Comparison of ENCODE assay signal across 8 cellular contexts in genomic region chr3:177538743-177539730, GRCh38.
DNase-seq lines count a peak whose midpoint lies in the region; ATAC-seq and FAIRE-seq lines count a peak whose summit lies in the region.

No MANE protein-coding gene starts in this region.

- H3K36me3 Mint-ChIP-seq in activated CD8-positive, alpha-beta T cell treated with anti-CD3 and anti-CD28 coated beads, Interleukin-2, amount 10 ng/mL, durations not matched to agents 7 days and 5 days (ENCODE audit: low read depth), result peaks cover 12% of the 10 kb centered on the region
- no peaks in the 10 kb centered on the region for H3K36me3 Mint-ChIP-seq in stimulated activated naive B cell treated with anti-CD40 and anti-IgM and Interleukin-4, amounts not matched to agents 10 μg/mL and 1 μg/mL and 100 μg/mL, for 72 hours

- peaks cover 31% of the 10 kb centered on the region for H3K4me1 Mint-ChIP-seq in activated CD8-positive, alpha-beta T cell treated with anti-CD3 and anti-CD28 coated beads, Interleukin-2, amount 10 ng/mL, durations not matched to agents 7 days and 5 days (ENCODE audit: low read depth)
- H3K4me1 Mint-ChIP-seq in stimulated activated naive B cell treated with anti-CD40 and anti-IgM and Interleukin-4, amounts not matched to agents 10 μg/mL and 1 μg/mL and 100 μg/mL, for 72 hours, result peaks cover 11 to 34% of the 10 kb centered on the region in 2 donors

- no peak for FAIRE-seq in RCC 7860 (lab: Jason Lieb, UNC)

- peak overlapping the region; percentile 21; the same call in 1 of the 2 replicates for H3K4me3 ChIP-seq in ACC112 (ENCODE audit: low read depth, low read length)

- H3K27ac ChIP-seq in ACC112 (ENCODE audit: low read depth, low read length), result peak overlapping the region; percentile 59

- peak overlapping the region; percentile 77 for H2AFZ ChIP-seq in ACC112 (ENCODE audit: low read length, unreplicated experiment)

- DNase-seq in activated CD8-positive, alpha-beta T cell treated with anti-CD3 and anti-CD28 coated beads, Interleukin-2, amount 10 ng/mL, durations not matched to agents 7 days and 5 days, result peak; percentile 59
- DNase-seq in stimulated activated naive B cell treated with anti-CD40 and anti-IgM and Interleukin-4, amounts not matched to agents 10 μg/mL and 1 μg/mL and 100 μg/mL, for 72 hours, result no peak
- no peak for DNase-seq in kidney glomerular epithelial cell (lab: John Stamatoyannopoulos, UW)
- DNase-seq in RCC 7860 (ENCODE audit: low spot score), result no peak
- DNase-seq in NCI-H526 (lab: John Stamatoyannopoulos, UW), result no peak

- H3K4me3 Mint-ChIP-seq in activated CD8-positive, alpha-beta T cell treated with anti-CD3 and anti-CD28 coated beads, Interleukin-2, amount 10 ng/mL, durations not matched to agents 7 days and 5 days, result peak overlapping the region; percentile 47
- peak overlapping the region; percentile 36 to 56 for H3K4me3 Mint-ChIP-seq in stimulated activated naive B cell treated with anti-CD40 and anti-IgM and Interleukin-4, amounts not matched to agents 10 μg/mL and 1 μg/mL and 100 μg/mL, for 72 hours

- H3K27me3 Mint-ChIP-seq in activated CD8-positive, alpha-beta T cell treated with anti-CD3 and anti-CD28 coated beads, Interleukin-2, amount 10 ng/mL, durations not matched to agents 7 days and 5 days (ENCODE audit: low read depth), result no peaks in the 10 kb centered on the region
- H3K27me3 Mint-ChIP-seq in stimulated activated naive B cell treated with anti-CD40 and anti-IgM and Interleukin-4, amounts not matched to agents 10 μg/mL and 1 μg/mL and 100 μg/mL, for 72 hours, result no peaks in the 10 kb centered on the region

- no peaks in the 10 kb centered on the region for H3K9me3 Mint-ChIP-seq in activated CD8-positive, alpha-beta T cell treated with anti-CD3 and anti-CD28 coated beads, Interleukin-2, amount 10 ng/mL, durations not matched to agents 7 days and 5 days (ENCODE audit: insufficient read depth)
- peaks cover 0 to 1% of the 10 kb centered on the region in 2 donors for H3K9me3 Mint-ChIP-seq in stimulated activated naive B cell treated with anti-CD40 and anti-IgM and Interleukin-4, amounts not matched to agents 10 μg/mL and 1 μg/mL and 100 μg/mL, for 72 hours

- 0 out of 2 replicates have a peak, but pooled peaks cover 3% of the 10 kb centered on the region for H3K36me3 ChIP-seq in ACC112 (ENCODE audit: insufficient read depth, low read length)

- H3K79me2 ChIP-seq in ACC112 (ENCODE audit: control insufficient read depth, insufficient read depth, low read length, unreplicated experiment), result no peaks in the 10 kb centered on the region

- H3K27me3 ChIP-seq in ACC112 (ENCODE audit: insufficient read depth, low read length), result no peaks in the 10 kb centered on the region

- POLR2A ChIA-PET in activated CD8-positive, alpha-beta T cell treated with anti-CD3 and anti-CD28 coated beads, Interleukin-2, amount 10 ng/mL, durations not matched to agents 7 days and 5 days (lab: Charles Lee), result interaction anchor here (0.8 kb wide), 1 partner anchor 343 kb away, joined by 3 read pairs; no protein-coding TSS in a partner anchor

- CTCF ChIA-PET in activated CD8-positive, alpha-beta T cell treated with anti-CD3 and anti-CD28 coated beads, Interleukin-2, amount 10 ng/mL, durations not matched to agents 7 days and 5 days (lab: Charles Lee), result interaction anchor here (1.0 to 1.9 kb wide), 8 partner anchors 9 to 488 kb away, joined by 3 to 7 read pairs (median 4); no protein-coding TSS in a partner anchor

- peak overlapping the region; percentile 84 for H3K27ac Mint-ChIP-seq in activated CD8-positive, alpha-beta T cell treated with anti-CD3 and anti-CD28 coated beads, Interleukin-2, amount 10 ng/mL, durations not matched to agents 7 days and 5 days
- H3K27ac Mint-ChIP-seq in stimulated activated naive B cell treated with anti-CD40 and anti-IgM and Interleukin-4, amounts not matched to agents 10 μg/mL and 1 μg/mL and 100 μg/mL, for 72 hours, result peak overlapping the region; percentile 74

- peaks cover 24% of the 10 kb centered on the region for H3K4me1 ChIP-seq in ACC112 (ENCODE audit: control insufficient read depth, insufficient read depth, low read length, unreplicated experiment)

- peak; percentile 68 for ATAC-seq in GM19023 (IDR thresholded peaks at IDR 0.05; ENCODE audit: unreplicated experiment)
- peak; percentile 93 for ATAC-seq in HG03108 (IDR thresholded peaks at IDR 0.05; ENCODE audit: unreplicated experiment)
- ATAC-seq in activated CD8-positive, alpha-beta T cell treated with anti-CD3 and anti-CD28 coated beads, Interleukin-2, amount 10 ng/mL, durations not matched to agents 7 days and 5 days, result peak; percentile 84
- ATAC-seq in stimulated activated naive B cell treated with anti-CD40 and anti-IgM and Interleukin-4, amounts not matched to agents 10 μg/mL and 1 μg/mL and 100 μg/mL, for 72 hours (replicated peaks), result peak; percentile 63 to 68
